14 cellular contexts compared by ENCODE assay signal in genomic region chr7:41033526-41033925, GRCh38.
"Had no signal": no experiment of that assay in that cellular context is flagged by ENCODE, and none has a peak within 500 bp of the region (broad histone marks: within the 10 kb centered on the region; RNA-seq: fewer than 3 reads in every experiment).

No MANE protein-coding gene starts in this region.

- DNase-seq: activated CD4-positive, alpha-beta T cell treated with anti-CD3 and anti-CD28 coated beads, Interleukin-2, amount 50 U/mL, for 4 hours; activated CD4-positive, CD25-positive, alpha-beta regulatory T cell treated with anti-CD3 and anti-CD28 coated beads, Interleukin-2, amount 50 U/mL, for 72 hours; activated T-cell treated with anti-CD3 and anti-CD28 coated beads, Interleukin-2, amount 50 U/mL, for 1 hour; adrenal gland; effector CD8-positive, alpha-beta T cell; left ventricle myocardium superior; right cardiac atrium; SK-N-SH; stimulated activated naive CD8-positive, alpha-beta T cell treated with anti-CD3 and anti-CD28 coated beads, Interleukin-15, Interleukin-2, amounts not matched to agents 100 U/mL and 50 U/mL, for 24 hours; T-helper 1 cell; T1000 had no signal

- H3K9me3 ChIP-seq: adrenal gland, gastroesophageal sphincter, SK-N-SH had no signal

- H3K36me3 ChIP-seq: adrenal gland, gastroesophageal sphincter had no signal

- H3K27ac ChIP-seq: adrenal gland, gastroesophageal sphincter, skin epidermis had no signal

- H3K4me1 ChIP-seq: adrenal gland, gastroesophageal sphincter had no signal

- H3K27me3 ChIP-seq: adrenal gland, gastroesophageal sphincter had no signal

- H3K4me3 ChIP-seq: adrenal gland, gastroesophageal sphincter, skin epidermis had no signal

- ATAC-seq: gastroesophageal sphincter; left ventricle myocardium superior; natural killer cell treated with Interleukin-12 subunit alpha and Interleukin-12 subunit beta and Interleukin-15 and Interleukin-18, amount 100 ng/mL, for 72 hours; right cardiac atrium; stimulated activated naive CD8-positive, alpha-beta T cell treated with anti-CD3 and anti-CD28 coated beads, Interleukin-15, Interleukin-2, amounts not matched to agents 100 U/mL and 50 U/mL, for 24 hours had no signal
